18 cellular contexts compared by ENCODE assay signal in genomic region chr7:42935861-42936260, GRCh38.
"Had no signal": no experiment of that assay in that cellular context is flagged by ENCODE, and none has a peak within 500 bp of the region (broad histone marks: within the 10 kb centered on the region; RNA-seq: fewer than 3 reads in every experiment).

No MANE protein-coding gene starts in this region.

- ATAC-seq: activated naive CD4-positive, alpha-beta T cell treated with anti-CD3 and anti-CD28 coated beads, Interleukin-2, amount 50 U/mL, for 72 hours; body of pancreas; foreskin keratinocyte; left cardiac atrium; naive thymus-derived CD8-positive, alpha-beta T cell; pancreas; sciatic nerve had no signal

- H3K9me3 Mint-ChIP-seq: activated naive CD4-positive, alpha-beta T cell treated with anti-CD3 and anti-CD28 coated beads, Interleukin-2, amount 50 U/mL, for 72 hours; activated T-helper 2 cell treated with anti-CD3 and anti-CD28 coated beads, Interferon-gamma antibody, Interleukin-2, Interleukin-4, amounts not matched to agents 10 μg/mL and 5 μg/mL and 100 μg/mL, durations not matched to agents 14 hours and 24 hours and 36 hours; naive thymus-derived CD8-positive, alpha-beta T cell had no signal

- DNase-seq: body of pancreas; caudate nucleus; dorsolateral prefrontal cortex; foreskin keratinocyte; hippocampal formation; left cardiac atrium; mesenchymal stem cell; naive thymus-derived CD8-positive, alpha-beta T cell; pancreas; stimulated activated CD4-positive, alpha-beta T cell treated with anti-CD3 and anti-CD28 coated beads, Interleukin-4, amount 100 ng/mL, for 4 hours; stimulated activated naive CD4-positive, alpha-beta T cell treated with Interleukin-2 at 50 U/mL for 16 hours; thyroid gland had no signal

- FAIRE-seq: islet of Langerhans had no signal

- H3K4me3 ChIP-seq: body of pancreas, dorsolateral prefrontal cortex, pancreas, thyroid gland had no signal

- H3K27me3 ChIP-seq: body of pancreas, dorsolateral prefrontal cortex, foreskin keratinocyte, neutrophil, pancreas, thyroid gland had no signal

- H3K27me3 Mint-ChIP-seq: naive thymus-derived CD8-positive, alpha-beta T cell had no signal

- H3K27ac ChIP-seq: body of pancreas, dorsolateral prefrontal cortex, epithelial cell of prostate, foreskin keratinocyte, neutrophil, pancreas, thyroid gland had no signal

- H3K9me3 ChIP-seq: body of pancreas, neutrophil, pancreas, thyroid gland had no signal
